Comparison of ENCODE assay signal across 10 cellular contexts in the genomic region with DNA sequence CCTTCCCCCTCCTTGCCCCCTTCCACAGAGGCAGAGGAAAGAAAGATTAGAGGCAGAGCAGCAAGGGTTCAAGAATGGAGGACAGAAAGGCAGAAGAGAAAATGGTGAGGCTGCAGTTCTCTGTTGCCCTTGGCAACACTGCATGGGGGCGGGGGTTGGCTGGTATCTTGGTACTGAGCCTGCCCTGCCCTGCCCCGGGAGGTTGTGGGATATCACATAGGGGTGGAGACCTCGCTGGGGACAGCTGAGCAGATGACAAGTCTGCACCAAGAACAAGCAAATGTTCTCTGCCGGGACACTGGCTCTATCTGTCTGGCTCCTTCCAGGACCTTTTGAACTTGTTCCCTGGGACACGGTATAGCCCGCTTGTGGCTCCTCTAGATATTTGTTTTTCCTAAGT. TPM values are rescaled to one million over a fixed set of nuclear protein-coding genes. Genes with fewer than 3 reads are reported as not detected.
DNase-seq lines count a peak whose midpoint lies in the region; ATAC-seq and TF ChIP-seq lines count a peak whose summit lies in the region.
"Had no signal": no experiment of that assay in that cellular context is flagged by ENCODE, and none has a peak within 500 bp of the region (broad histone marks: within the 10 kb centered on the region; RNA-seq: fewer than 3 reads in every experiment).

No MANE protein-coding gene starts in this region.

- peak overlapping the region; percentile 43 for H3K27ac ChIP-seq in cardiac muscle cell

- H3K36me3 ChIP-seq in ES-I3 (ENCODE audit: insufficient read depth, low read length) (no peaks in the 10 kb centered on the region), cardiac muscle cell (no peaks in the 10 kb centered on the region)

- H3K9me3 ChIP-seq in ES-I3 (ENCODE audit: control insufficient read depth, insufficient read depth, low read length) (no peaks in the 10 kb centered on the region), cardiac muscle cell (ENCODE audit: low read depth) (no peaks in the 10 kb centered on the region)

- H3K27me3 ChIP-seq in cardiac muscle cell, result no peaks in the 10 kb centered on the region

- TF ChIP-seq CTCF in cardiac muscle cell (IDR thresholded peaks at IDR 0.05; ENCODE audit: low read depth, low read length), result no peak

- DNase-seq in SW480 (ENCODE audit: low spot score) (peak; percentile 8), cardiac muscle cell (ENCODE audit: low read depth in 1 of 2, low spot score in 1 of 2) (peak in 1 of 2 donors; percentile 43), posterior vena cava (ENCODE audit: low spot score) (peak; percentile 78), DMS79 (lab: John Stamatoyannopoulos, UW) (no peak), activated T-cell treated with anti-CD3 and anti-CD28 coated beads for 4 hours (no peak), inferior parietal cortex (ENCODE audit: extremely low spot score) (no peak)
- DNase-seq: CD8-positive, alpha-beta T cell; NCI-H2171 had no signal

- no peak for ATAC-seq in GM18520 (IDR thresholded peaks at IDR 0.05; ENCODE audit: unreplicated experiment)
- ATAC-seq: CD8-positive, alpha-beta T cell had no signal

- H3K4me1 ChIP-seq in ES-I3 (ENCODE audit: insufficient read depth, low read length) (peaks cover 46% of the 10 kb centered on the region), cardiac muscle cell (ENCODE audit: low read depth) (peaks cover 16% of the 10 kb centered on the region)

- H3K9ac ChIP-seq in ES-I3 (ENCODE audit: low read depth, low read length), result peak overlapping the region; percentile 6; the same call in 1 of the 2 replicates

- intact Hi-C loops in posterior vena cava (cut with DNase I), result no loop called here

- H3K4me3 ChIP-seq in cardiac muscle cell, result no peak overlapping the region

RNA-seq across cellular contexts. Expression of a gene that starts 39.8 kb away (rescaled TPM):
- total RNA-seq in cardiac muscle cell (0.74 and 0.89 TPM in 2 replicates), posterior vena cava (10 to 100 TPM; 11.1 to 12.2 TPM)
- 0.06 and 0.72 TPM in 2 replicates for polyA plus RNA-seq in cardiac muscle cell

Comparison
In these comparisons a context has a peak if more than half of its experiments do, and no peak if none do; other contexts are left out.
1. DNase-seq: peak in SW480 (single experiment) and posterior vena cava (single experiment); none in DMS79 (single experiment), activated T-cell treated with anti-CD3 and anti-CD28 coated beads for 4 hours (single experiment) and inferior parietal cortex (single experiment).